Comparison of ENCODE assay signal across 20 cellular contexts in the genomic region with DNA sequence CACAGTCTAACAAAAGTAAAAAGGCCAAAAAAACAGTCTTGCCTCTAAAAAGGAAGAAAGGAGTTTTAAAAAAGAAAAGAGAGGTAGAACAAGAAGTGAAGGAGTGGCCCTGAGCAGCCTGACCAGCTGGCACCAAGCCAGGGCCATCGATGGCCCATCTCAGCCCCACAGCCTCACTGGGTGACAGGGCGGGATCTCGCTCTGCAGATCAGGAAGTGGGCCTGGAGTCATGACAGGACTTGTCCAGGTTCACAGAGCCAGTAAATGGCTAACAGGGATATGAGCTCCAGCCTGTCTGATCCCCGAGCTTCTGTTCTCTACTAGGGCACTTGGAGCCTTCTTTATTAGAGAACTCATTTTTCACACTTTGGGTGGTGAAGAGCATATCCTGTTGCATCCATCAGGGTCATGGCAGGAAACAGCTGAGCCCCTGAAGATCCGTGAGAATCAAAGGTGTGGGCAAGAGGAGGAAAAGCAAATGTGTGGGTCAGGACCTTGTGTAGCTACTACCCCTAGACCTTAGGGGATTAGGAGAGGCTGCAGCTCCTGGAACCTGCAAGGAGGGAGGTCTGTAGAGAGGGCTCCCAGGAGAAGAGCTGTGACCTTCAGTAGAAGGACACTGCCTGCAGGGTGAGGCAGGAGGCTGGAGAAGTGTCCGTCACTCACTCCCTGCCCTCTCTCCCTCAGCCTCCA.
A peak's percentile ranks its signal among the peaks of the same experiment; 100 is the strongest.
DNase-seq lines count a peak whose midpoint lies in the region; TF ChIP-seq lines count a peak whose summit lies in the region.
"Had no signal": no experiment of that assay in that cellular context is flagged by ENCODE, and none has a peak within 500 bp of the region (broad histone marks: within the 10 kb centered on the region; RNA-seq: fewer than 3 reads in every experiment).

No MANE protein-coding gene starts in this region.

- H3K9ac ChIP-seq in smooth muscle cell (ENCODE audit: low read depth) = no peak overlapping the region
- H3K9ac ChIP-seq: KMS-11 had no signal

- H3K4me3 ChIP-seq in epithelial cell of esophagus (ENCODE audit: low read length) = no peak overlapping the region
- H3K4me3 ChIP-seq in smooth muscle cell = no peak overlapping the region
- no peak overlapping the region for H3K4me3 ChIP-seq in suprapubic skin
- H3K4me3 ChIP-seq: pancreas, spleen, uterus had no signal

- H3K27ac ChIP-seq in smooth muscle cell (ENCODE audit: low read depth) (peak overlapping the region; percentile 39), suprapubic skin (no peak overlapping the region)
- H3K27ac ChIP-seq: KMS-11, pancreas, spleen, uterus had no signal

- peak overlapping the region; percentile 38 for H2AFZ ChIP-seq in smooth muscle cell (ENCODE audit: low read depth)

- H3K4me1 ChIP-seq in smooth muscle cell (ENCODE audit: low read depth) = peaks cover 8% of the 10 kb centered on the region
- peaks cover 26% of the 10 kb centered on the region for H3K4me1 ChIP-seq in suprapubic skin
- H3K4me1 ChIP-seq: pancreas, uterus had no signal

- no peak for TF ChIP-seq CTCF in epithelial cell of esophagus (IDR thresholded peaks at IDR 0.05; ENCODE audit: insufficient read depth, low read depth, low read length, missing control alignments)
- no peak for TF ChIP-seq CTCF in smooth muscle cell (IDR thresholded peaks at IDR 0.05; ENCODE audit: borderline replicate concordance, insufficient read depth, poor library complexity, severe bottlenecking)
- TF ChIP-seq CTCF in suprapubic skin (IDR thresholded peaks at IDR 0.05) = no peak

- peak; percentile 9 for DNase-seq in NCI-H82 (lab: John Stamatoyannopoulos, UW)
- DNase-seq in NCI-H82 treated with DMSO at 0.1 percent for 48 hours (lab: John Stamatoyannopoulos, UW; ENCODE audit: unreplicated experiment) = no peak
- DNase-seq in OCI-M1 (lab: John Stamatoyannopoulos, UW) = peak; percentile 1
- DNase-seq in epithelial cell of esophagus (ENCODE audit: low read depth) = peak; percentile 60
- DNase-seq in smooth muscle cell (lab: John Stamatoyannopoulos, UW; ENCODE audit: unreplicated experiment) = no peak
- no peak for DNase-seq in stimulated activated naive CD4-positive, alpha-beta T cell (lab: John Stamatoyannopoulos, UW)
- no peak for DNase-seq in suprapubic skin (ENCODE audit: low spot score in 2 of 2)
- DNase-seq in dermis blood vessel endothelial cell = no peak
- DNase-seq: activated CD4-positive, alpha-beta memory T cell treated with anti-CD3 and anti-CD28 coated beads, Interleukin-2, amount 10 ng/mL, durations not matched to agents 7 days and 5 days; activated naive CD8-positive, alpha-beta T cell treated with anti-CD3 and anti-CD28 coated beads, Interleukin-2, amount 10 ng/mL, durations not matched to agents 7 days and 5 days; activated T-cell treated with anti-CD3 and anti-CD28 coated beads, Interleukin-2, amount 50 U/mL, for 48 hours; DMS79; effector memory CD4-positive, alpha-beta T cell; NCI-H1417 treated with DMSO at 0.1 percent for 48 hours; NCI-H446; PC-3; spleen; uterus had no signal

- H3K9me3 ChIP-seq in smooth muscle cell (replicated peaks; ENCODE audit: low read depth) (no peaks in the 10 kb centered on the region), suprapubic skin (no peaks in the 10 kb centered on the region)
- H3K9me3 ChIP-seq: pancreas, spleen, uterus had no signal

- peak overlapping the region; percentile 16 for H3K4me2 ChIP-seq in smooth muscle cell
- H3K4me2 ChIP-seq: KMS-11 had no signal

- H3K27me3 ChIP-seq in smooth muscle cell (ENCODE audit: low read depth) = no peaks in the 10 kb centered on the region
- H3K27me3 ChIP-seq in suprapubic skin = no peaks in the 10 kb centered on the region
- H3K27me3 ChIP-seq: pancreas, uterus had no signal

- H4K20me1 ChIP-seq in smooth muscle cell (ENCODE audit: low read depth) = no peaks in the 10 kb centered on the region

- no peaks in the 10 kb centered on the region for H3K79me2 ChIP-seq in smooth muscle cell (ENCODE audit: low read depth)

- no peak for TF ChIP-seq EP300 in suprapubic skin (IDR thresholded peaks at IDR 0.05)

- 51% methylated on average over 6 of the region's 6 CpGs for WGBS in smooth muscle cell (ENCODE audit: low lambda C conversion rate)
- WGBS in suprapubic skin = 43% methylated on average over 6 of the region's 6 CpGs

- TF ChIP-seq POLR2A in suprapubic skin (IDR thresholded peaks at IDR 0.05) = no peak

- no peaks in the 10 kb centered on the region for H3K36me3 ChIP-seq in smooth muscle cell (ENCODE audit: low read depth)
- no peaks in the 10 kb centered on the region for H3K36me3 ChIP-seq in suprapubic skin
- H3K36me3 ChIP-seq: pancreas, spleen, uterus had no signal

- H3F3A ChIP-seq in smooth muscle cell (ENCODE audit: low read depth) = peaks cover 7% of the 10 kb centered on the region

Comparison
In these comparisons a context has a peak if more than half of its experiments do, and no peak if none do; other contexts are left out.
1. DNase-seq: peak in NCI-H82 (single experiment), OCI-M1 (single experiment) and epithelial cell of esophagus (single experiment); none in NCI-H82 treated with DMSO at 0.1 percent for 48 hours (single experiment), smooth muscle cell (single experiment), stimulated activated naive CD4-positive, alpha-beta T cell (0 of 6), suprapubic skin (0 of 2) and dermis blood vessel endothelial cell (single experiment).